ENCODE assay signal across 13 cellular contexts in the genomic region with DNA sequence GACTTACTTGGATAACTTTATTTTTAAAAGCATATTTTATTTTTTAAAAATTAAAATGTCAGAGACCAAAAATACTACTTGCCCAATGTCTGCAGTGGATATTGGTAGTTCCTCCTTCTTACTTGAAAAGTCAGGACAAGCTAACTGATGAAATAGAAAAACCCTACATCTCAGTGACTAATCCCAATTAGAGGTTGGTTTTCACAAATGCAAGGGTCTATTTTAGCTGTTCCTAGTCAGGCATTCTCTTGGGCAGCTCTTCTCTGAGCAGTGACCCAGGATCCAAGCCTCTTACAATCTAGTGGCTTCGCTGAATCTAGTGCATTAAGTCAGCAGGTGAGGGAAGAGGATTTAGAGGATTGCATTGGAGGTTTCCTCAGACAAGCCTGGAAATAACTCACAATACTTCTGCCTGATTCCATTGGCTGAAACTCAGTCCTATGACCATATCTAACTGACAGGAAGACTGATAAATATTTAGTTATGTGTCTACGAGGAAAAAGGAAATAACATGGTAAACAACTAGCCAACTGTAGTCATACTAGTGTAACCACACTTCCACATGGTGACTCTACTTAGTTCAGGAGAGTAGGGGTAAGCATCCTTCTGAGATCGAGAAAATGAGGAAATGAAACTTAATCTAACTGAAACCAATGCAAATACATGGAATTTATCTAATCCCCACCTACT. TPM values are rescaled to one million over a fixed set of nuclear protein-coding genes. Genes with fewer than 3 reads are reported as not detected.
A peak's percentile ranks its signal among the peaks of the same experiment; 100 is the strongest.
DNase-seq lines count a peak whose midpoint lies in the region; ATAC-seq and TF ChIP-seq lines count a peak whose summit lies in the region.
"Had no signal": no experiment of that assay in that cellular context is flagged by ENCODE, and none has a peak within 500 bp of the region (broad histone marks: within the 10 kb centered on the region; RNA-seq: fewer than 3 reads in every experiment).

No MANE protein-coding gene starts in this region.

- peak; percentile 14 for DNase-seq in WERI-Rb-1
- no peak for DNase-seq in NCI-H748 treated with DMSO at 0.1 percent for 48 hours (lab: John Stamatoyannopoulos, UW)
- no peak for DNase-seq in NCI-H69 (lab: John Stamatoyannopoulos, UW)
- DNase-seq in islet precursor cell: no peak
- DNase-seq in activated CD8-positive, alpha-beta T cell treated with anti-CD3 and anti-CD28 coated beads, Interleukin-2, amount 10 ng/mL, durations not matched to agents 7 days and 5 days: no peak
- DNase-seq: Kasumi-1, NCI-H526 had no signal

- no peaks in the 10 kb centered on the region for H3K36me3 ChIP-seq in WERI-Rb-1
- H3K36me3 ChIP-seq: vagina had no signal

- no peak for TF ChIP-seq POLR2A in GM18505 (IDR thresholded peaks at IDR 0.05; ENCODE audit: borderline replicate concordance, extremely low read depth, insufficient read depth, insufficient read length)

- H3K27ac ChIP-seq in WERI-Rb-1: no peak overlapping the region
- H3K27ac ChIP-seq: C4-2B, vagina had no signal

- no peak overlapping the region for H3K27ac Mint-ChIP-seq in activated CD8-positive, alpha-beta T cell treated with anti-CD3 and anti-CD28 coated beads, Interleukin-2, amount 10 ng/mL, durations not matched to agents 7 days and 5 days

- no peak overlapping the region for H3K4me3 ChIP-seq in WERI-Rb-1 (ENCODE audit: low read depth, low read length)
- H3K4me3 ChIP-seq: vagina had no signal

- peak; percentile 66 for ATAC-seq in GM18505 (IDR thresholded peaks at IDR 0.05; ENCODE audit: unreplicated experiment)
- ATAC-seq in GM21723 (IDR thresholded peaks at IDR 0.05; ENCODE audit: unreplicated experiment): peak; percentile 48
- peak; percentile 72 for ATAC-seq in HG03469 (IDR thresholded peaks at IDR 0.05; ENCODE audit: unreplicated experiment)
- ATAC-seq in activated CD8-positive, alpha-beta T cell treated with anti-CD3 and anti-CD28 coated beads, Interleukin-2, amount 10 ng/mL, durations not matched to agents 7 days and 5 days: no peak
- ATAC-seq: sciatic nerve had no signal

- H3K9me3 ChIP-seq in WERI-Rb-1 (ENCODE audit: severe bottlenecking): no peaks in the 10 kb centered on the region
- H3K9me3 ChIP-seq: vagina had no signal

- H3K4me3 Mint-ChIP-seq in activated CD8-positive, alpha-beta T cell treated with anti-CD3 and anti-CD28 coated beads, Interleukin-2, amount 10 ng/mL, durations not matched to agents 7 days and 5 days: no peak overlapping the region

- H3K36me3 Mint-ChIP-seq in activated CD8-positive, alpha-beta T cell treated with anti-CD3 and anti-CD28 coated beads, Interleukin-2, amount 10 ng/mL, durations not matched to agents 7 days and 5 days (ENCODE audit: low read depth): no peaks in the 10 kb centered on the region

- CTCF ChIA-PET in activated CD8-positive, alpha-beta T cell treated with anti-CD3 and anti-CD28 coated beads, Interleukin-2, amount 10 ng/mL, durations not matched to agents 7 days and 5 days (lab: Charles Lee): interaction anchor here (1.7 kb wide), 1 partner anchor 10 kb away, joined by 9 read pairs; no protein-coding TSS in a partner anchor

- peaks cover 19% of the 10 kb centered on the region for H3K4me1 Mint-ChIP-seq in activated CD8-positive, alpha-beta T cell treated with anti-CD3 and anti-CD28 coated beads, Interleukin-2, amount 10 ng/mL, durations not matched to agents 7 days and 5 days (ENCODE audit: low read depth)

- TF ChIP-seq CTCF in WERI-Rb-1 (IDR thresholded peaks at IDR 0.05; ENCODE audit: low read depth, low read length): no peak

- H3K27me3 Mint-ChIP-seq in activated CD8-positive, alpha-beta T cell treated with anti-CD3 and anti-CD28 coated beads, Interleukin-2, amount 10 ng/mL, durations not matched to agents 7 days and 5 days (ENCODE audit: low read depth): peaks cover 4% of the 10 kb centered on the region

- H3K27me3 ChIP-seq in WERI-Rb-1 (ENCODE audit: insufficient read depth, low read depth, severe bottlenecking): no peaks in the 10 kb centered on the region
- H3K27me3 ChIP-seq: vagina had no signal

- H3K9me3 Mint-ChIP-seq in activated CD8-positive, alpha-beta T cell treated with anti-CD3 and anti-CD28 coated beads, Interleukin-2, amount 10 ng/mL, durations not matched to agents 7 days and 5 days (ENCODE audit: insufficient read depth): no peaks in the 10 kb centered on the region

- POLR2A ChIA-PET in activated CD8-positive, alpha-beta T cell treated with anti-CD3 and anti-CD28 coated beads, Interleukin-2, amount 10 ng/mL, durations not matched to agents 7 days and 5 days (lab: Charles Lee): no interaction called here

RNA-seq across cellular contexts. Expression of gene MIER3, which starts 34.2 kb away (rescaled TPM):
- total RNA-seq in activated CD8-positive, alpha-beta T cell treated with anti-CD3 and anti-CD28 coated beads, Interleukin-2, amount 10 ng/mL, durations not matched to agents 7 days and 5 days: 10 to 100 TPM; 22.5 to 24.1 TPM
